Comparison of ENCODE assay signal across 11 cellular contexts in the genomic region with DNA sequence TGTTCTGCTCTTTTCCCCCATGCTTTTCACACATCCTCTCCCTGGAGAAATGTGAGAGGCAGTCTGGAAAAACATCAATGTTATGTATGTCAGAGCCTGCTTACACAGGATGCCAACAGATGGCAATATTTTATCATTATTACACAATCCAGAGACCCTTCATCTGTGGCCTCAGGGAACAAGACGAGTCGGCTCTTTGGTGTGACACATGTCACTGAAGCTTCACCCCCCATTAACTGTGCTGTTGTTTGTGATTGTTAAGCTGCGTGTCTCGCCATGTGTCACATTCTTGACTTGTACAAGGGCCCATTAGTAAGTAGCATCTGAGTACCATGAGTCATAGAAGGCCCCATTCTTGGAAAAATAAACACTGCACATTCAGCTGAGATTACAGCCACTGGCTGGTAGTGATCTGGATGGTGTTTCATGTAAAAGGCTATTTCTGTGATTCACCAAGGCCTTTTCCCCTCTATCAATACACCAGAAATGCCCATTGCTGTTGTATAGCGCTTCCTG.
DNase-seq lines count a peak whose midpoint lies in the region; ATAC-seq, FAIRE-seq and TF ChIP-seq lines count a peak whose summit lies in the region.
"Had no signal": no experiment of that assay in that cellular context is flagged by ENCODE, and none has a peak within 500 bp of the region (broad histone marks: within the 10 kb centered on the region; RNA-seq: fewer than 3 reads in every experiment).

No MANE protein-coding gene starts in this region.

- H3K4me3 ChIP-seq in cardiac muscle cell (no peak overlapping the region), heart left ventricle (no peak overlapping the region)
- H3K4me3 ChIP-seq: BLaER1, GM23338 had no signal

- intact Hi-C loops in heart left ventricle (cut with DNase I), result no loop called here

- H3K36me3 ChIP-seq in cardiac muscle cell, result no peaks in the 10 kb centered on the region
- no peaks in the 10 kb centered on the region for H3K36me3 ChIP-seq in heart left ventricle
- H3K36me3 ChIP-seq: BLaER1 had no signal

- no peak for ATAC-seq in heart left ventricle
- no peak for ATAC-seq in GM21526 (IDR thresholded peaks at IDR 0.05; ENCODE audit: low FRiP score, unreplicated experiment)
- no peak for ATAC-seq in GM21360 (IDR thresholded peaks at IDR 0.05; ENCODE audit: unreplicated experiment)
- ATAC-seq: GM23338 had no signal

- TF ChIP-seq CTCF in cardiac muscle cell (IDR thresholded peaks at IDR 0.05; ENCODE audit: low read depth, low read length) (no peak), heart left ventricle (IDR thresholded peaks at IDR 0.05) (no peak)

- FAIRE-seq in urothelium cell line (lab: Jason Lieb, UNC), result peak; percentile 93

- no peak overlapping the region for H3K27ac ChIP-seq in cardiac muscle cell
- no peak overlapping the region for H3K27ac ChIP-seq in heart left ventricle
- H3K27ac ChIP-seq: BLaER1 had no signal

- H3K4me1 ChIP-seq in cardiac muscle cell (ENCODE audit: low read depth) (no peaks in the 10 kb centered on the region), heart left ventricle (no peaks in the 10 kb centered on the region)
- H3K4me1 ChIP-seq: BLaER1 had no signal

- WGBS in heart left ventricle, 4 donors, result 38 to 47% (median 43%) methylated on average over 5 of the region's 5 CpGs

- no peak for TF ChIP-seq POLR2A in heart left ventricle (IDR thresholded peaks at IDR 0.05)

- H3K27me3 ChIP-seq in cardiac muscle cell, result no peaks in the 10 kb centered on the region
- H3K27me3 ChIP-seq in heart left ventricle, result no peaks in the 10 kb centered on the region
- H3K27me3 ChIP-seq: BLaER1 had no signal

- H3K9me3 ChIP-seq in cardiac muscle cell (ENCODE audit: low read depth) (no peaks in the 10 kb centered on the region), heart left ventricle (no peaks in the 10 kb centered on the region)
- H3K9me3 ChIP-seq: BLaER1 had no signal

- DNase-seq in cardiac muscle cell (ENCODE audit: low read depth in 1 of 2, low spot score in 1 of 2), result peak; percentile 10 to 80
- DNase-seq in heart left ventricle, result no peak
- DNase-seq in NCI-H524 (lab: John Stamatoyannopoulos, UW), result peak; percentile 95 to 98
- peak; percentile 96 for DNase-seq in fibroblast of peridontal ligament (ENCODE audit: extremely low read depth)
- DNase-seq in urothelium cell line (ENCODE audit: low spot score), result peak; percentile 86
- DNase-seq in activated naive CD4-positive, alpha-beta T cell (lab: John Stamatoyannopoulos, UW), result no peak
- DNase-seq: activated naive CD4-positive, alpha-beta T cell treated with anti-CD3 and anti-CD28 coated beads, Interleukin-2, amount 10 ng/mL, durations not matched to agents 7 days and 5 days had no signal

Comparison
In these comparisons a context has a peak if more than half of its experiments do, and no peak if none do; other contexts are left out.
1. DNase-seq: peak in cardiac muscle cell (2 of 2), NCI-H524 (2 of 2), fibroblast of peridontal ligament (single experiment) and urothelium cell line (single experiment); none in heart left ventricle (0 of 5) and activated naive CD4-positive, alpha-beta T cell (0 of 4).